In genomic region chr6:39558791-39559190, GRCh38 we compare ENCODE assay signal across 28 cellular contexts.
"Had no signal": no experiment of that assay in that cellular context is flagged by ENCODE, and none has a peak within 500 bp of the region (broad histone marks: within the 10 kb centered on the region; RNA-seq: fewer than 3 reads in every experiment).

No MANE protein-coding gene starts in this region.

- H3K4me1 ChIP-seq: breast epithelium, colonic mucosa, foreskin keratinocyte, gastrocnemius medialis had no signal

- H3K36me3 ChIP-seq: ascending aorta, breast epithelium, cardiac muscle cell, colonic mucosa, esophagus muscularis mucosa, gastrocnemius medialis, heart left ventricle had no signal

- ATAC-seq: activated CD4-positive, alpha-beta T cell treated with anti-CD3 and anti-CD28 coated beads for 36 hours; activated CD8-positive, alpha-beta memory T cell treated with anti-CD3 and anti-CD28 coated beads, Interleukin-2, amount 10 ng/mL, durations not matched to agents 7 days and 5 days; activated CD8-positive, alpha-beta T cell treated with anti-CD3 and anti-CD28 coated beads, Interleukin-2, amount 10 ng/mL, durations not matched to agents 7 days and 5 days; activated naive CD8-positive, alpha-beta T cell treated with anti-CD3 and anti-CD28 coated beads, Interleukin-2, amount 50 U/mL, for 24 hours; foreskin keratinocyte; gastrocnemius medialis; heart left ventricle had no signal

- H3K4me3 ChIP-seq: ascending aorta, breast epithelium, cardiac muscle cell, colonic mucosa, esophagus muscularis mucosa, gastrocnemius medialis, heart left ventricle had no signal

- DNase-seq: activated CD4-positive, alpha-beta memory T cell treated with anti-CD3 and anti-CD28 coated beads for 36 hours; activated CD4-positive, alpha-beta T cell treated with anti-CD3 and anti-CD28 coated beads for 36 hours; activated CD4-positive, alpha-beta T cell treated with anti-CD3 and anti-CD28 coated beads, Interleukin-2, amount 10 ng/mL, durations not matched to agents 24 days and 14 days; activated CD4-positive, CD25-positive, alpha-beta regulatory T cell; activated CD4-positive, CD25-positive, alpha-beta regulatory T cell treated with anti-CD3 and anti-CD28 coated beads, Interleukin-2, amount 50 U/mL, for 72 hours; activated CD8-positive, alpha-beta memory T cell treated with anti-CD3 and anti-CD28 coated beads, Interleukin-2, amount 10 ng/mL, durations not matched to agents 7 days and 5 days; activated CD8-positive, alpha-beta memory T cell treated with anti-CD3 and anti-CD28 coated beads, Interleukin-2, amount 50 U/mL, for 4 hours; activated CD8-positive, alpha-beta T cell treated with anti-CD3 and anti-CD28 coated beads, Interleukin-2, amount 10 ng/mL, durations not matched to agents 7 days and 5 days; activated effector memory CD4-positive, alpha-beta T cell treated with anti-CD3 and anti-CD28 coated beads, Interleukin-2, amount 50 U/mL, for 16 hours; activated naive CD4-positive, alpha-beta T cell treated with anti-CD3 and anti-CD28 coated beads for 36 hours; activated naive CD8-positive, alpha-beta T cell treated with anti-CD3 and anti-CD28 coated beads for 36 hours; activated naive CD8-positive, alpha-beta T cell treated with anti-CD3 and anti-CD28 coated beads, Interleukin-2, amount 50 U/mL, for 24 hours; activated T-cell treated with anti-CD3 and anti-CD28 coated beads, Interleukin-2, amount 50 U/mL, for 1 hour; activated T-cell treated with anti-CD3 and anti-CD28 coated beads, Interleukin-2, amount 50 U/mL, for 48 hours; central memory CD4-positive, alpha-beta T cell; cerebellar nuclear complex; colonic mucosa; effector CD8-positive, alpha-beta T cell; erythroblast; foreskin keratinocyte; gastrocnemius medialis; glutamatergic neuron; heart left ventricle; T-helper 2 cell had no signal

- H3K27ac ChIP-seq: ascending aorta, breast epithelium, cardiac muscle cell, colonic mucosa, foreskin keratinocyte, gastrocnemius medialis, heart left ventricle had no signal

- H3K27me3 ChIP-seq: ascending aorta, breast epithelium, cardiac muscle cell, colonic mucosa, esophagus muscularis mucosa, foreskin keratinocyte, gastrocnemius medialis, heart left ventricle had no signal

- H3K9me3 ChIP-seq: ascending aorta, breast epithelium, colonic mucosa, esophagus muscularis mucosa, gastrocnemius medialis, heart left ventricle had no signal
